8 cellular contexts compared by ENCODE assay signal in genomic region chr10:3850999-3851937, GRCh38.
DNase-seq lines count a peak whose midpoint lies in the region; ATAC-seq and TF ChIP-seq lines count a peak whose summit lies in the region.

No MANE protein-coding gene starts in this region.

- TF ChIP-seq CTCF in KMS-11 (conservative IDR thresholded peaks at IDR 0.05; ENCODE audit: low read depth, low read length): no peak
- TF ChIP-seq CTCF in kidney epithelial cell (IDR thresholded peaks at IDR 0.05; ENCODE audit: insufficient read depth, low read length, poor library complexity, severe bottlenecking): no peak
- no peak for TF ChIP-seq CTCF in thoracic aorta (IDR thresholded peaks at IDR 0.05)

- peaks cover 19% of the 10 kb centered on the region for H3K4me1 ChIP-seq in KMS-11 (ENCODE audit: low read depth, poor library complexity, severe bottlenecking)
- peaks cover 19 to 41% of the 10 kb centered on the region in 2 donors for H3K4me1 ChIP-seq in thoracic aorta (ENCODE audit: control insufficient read depth in 1 of 2, low read depth in 2 of 2)

- H3K4me3 ChIP-seq in KMS-11 (IDR thresholded peaks at IDR 0.05; ENCODE audit: insufficient read depth, low read depth, low read length) (no peak overlapping the region), kidney epithelial cell (ENCODE audit: low read depth, low read length) (no peak overlapping the region), thoracic aorta (no peak overlapping the region)

- H3K27ac ChIP-seq in KMS-11: no peak overlapping the region
- peak overlapping the region; percentile 73 to 91 for H3K27ac ChIP-seq in thoracic aorta

- no peak overlapping the region for H2AFZ ChIP-seq in KMS-11 (ENCODE audit: low read depth)

- no peaks in the 10 kb centered on the region for H3K27me3 ChIP-seq in KMS-11 (ENCODE audit: insufficient read depth, low read depth)
- no peaks in the 10 kb centered on the region for H3K27me3 ChIP-seq in kidney epithelial cell (ENCODE audit: control insufficient read depth, insufficient read depth, low read length)
- no peaks in the 10 kb centered on the region for H3K27me3 ChIP-seq in thoracic aorta (replicated peaks; ENCODE audit: insufficient read depth)

- DNase-seq in NCI-H748 (lab: John Stamatoyannopoulos, UW; ENCODE audit: unreplicated experiment) (peak; percentile 14), NCI-H748 treated with DMSO at 0.1 percent for 48 hours (lab: John Stamatoyannopoulos, UW) (no peak), amniotic epithelial cell (ENCODE audit: low read depth) (peak; percentile 96), kidney epithelial cell (ENCODE audit: low read depth) (peak; percentile 92), thoracic aorta (ENCODE audit: low spot score) (no peak)
- DNase-seq in activated CD4-positive, alpha-beta T cell treated with anti-CD3 and anti-CD28 coated beads for 1 hour: no peak

- no peaks in the 10 kb centered on the region for H3K79me2 ChIP-seq in KMS-11 (ENCODE audit: insufficient read depth, low read depth)

- H3K9me3 ChIP-seq in thoracic aorta: no peaks in the 10 kb centered on the region

- no peaks in the 10 kb centered on the region for H4K20me1 ChIP-seq in KMS-11 (ENCODE audit: insufficient read depth)

- H3K9ac ChIP-seq in KMS-11: no peak overlapping the region

- 0 out of 2 replicates have a peak overlapping the region, but pooled peaks have one; percentile 2 for H3K4me2 ChIP-seq in KMS-11

- no peaks in the 10 kb centered on the region for H3K36me3 ChIP-seq in KMS-11 (ENCODE audit: insufficient read depth)
- no peaks in the 10 kb centered on the region for H3K36me3 ChIP-seq in kidney epithelial cell (ENCODE audit: control insufficient read depth, insufficient read depth, low read length)
- no peaks in the 10 kb centered on the region for H3K36me3 ChIP-seq in thoracic aorta

- ATAC-seq in thoracic aorta (ENCODE audit: insufficient number of reproducible peaks, low FRiP score, low read depth) (peak; percentile 77), HG03039 (IDR thresholded peaks at IDR 0.05; ENCODE audit: unreplicated experiment) (no peak)

Comparison
In these comparisons a context has a peak if more than half of its experiments do, and no peak if none do; other contexts are left out.
1. DNase-seq: peak in NCI-H748 (single experiment), amniotic epithelial cell (single experiment) and kidney epithelial cell (single experiment); none in NCI-H748 treated with DMSO at 0.1 percent for 48 hours (single experiment), thoracic aorta (single experiment) and activated CD4-positive, alpha-beta T cell treated with anti-CD3 and anti-CD28 coated beads for 1 hour (single experiment).